ENCODE assay signal across 8 cellular contexts in genomic region chr19:2739602-2740313, GRCh38. TPM values are rescaled to one million over a fixed set of nuclear protein-coding genes. Genes with fewer than 3 reads are reported as not detected.
DNase-seq lines count a peak whose midpoint lies in the region; ATAC-seq and TF ChIP-seq lines count a peak whose summit lies in the region.

Gene SLC39A3 (minus strand): TSS chr19:2740017. CDS start chr19:2737257, 2,760 bp downstream.

- H3K4me2 ChIP-seq in PC-3 (ENCODE audit: low read length), result peak within 1 kb of the TSS; percentile 86

- DNase-seq in DMS114 treated with DMSO at 0.1 percent for 48 hours (lab: John Stamatoyannopoulos, UW; ENCODE audit: unreplicated experiment) (peak; percentile 81), PC-3 (peak; percentile 97), activated T-cell treated with anti-CD3 and anti-CD28 coated beads for 4 hours (peak; percentile 99), epithelial cell of prostate (ENCODE audit: low read depth, low spot score) (peak; percentile 87), mucosa of descending colon (peak; percentile 96 to 99 (median 98))
- peak; percentile 98 for DNase-seq in Jurkat, Clone E6-1 (ENCODE audit: low read depth, low spot score)
- DNase-seq in stimulated activated CD8-positive, alpha-beta memory T cell treated with anti-CD3 and anti-CD28 coated beads, Interleukin-4, amount 100 ng/mL, for 1 hour (ENCODE audit: low read depth in 2 of 2, low spot score in 1 of 2), result peak; percentile 93 to 98

- peak within 1 kb of the TSS; percentile 93 for H3K4me3 ChIP-seq in Jurkat, Clone E6-1 (ENCODE audit: low read length)
- H3K4me3 ChIP-seq in PC-3 (ENCODE audit: low read length) (peak within 1 kb of the TSS; percentile 88), mucosa of descending colon (peak within 1 kb of the TSS; percentile 72)

- BruUV-seq in PC-3 (replicated peaks; lab: Mats Ljungman, UMichigan), result no TSS peak

- peak within 1 kb of the TSS; percentile 77 for H3K9ac ChIP-seq in PC-3 (ENCODE audit: low read length)

- no peak within 1 kb of the TSS for H3K27ac ChIP-seq in PC-3 (ENCODE audit: low read length)
- H3K27ac ChIP-seq in epithelial cell of prostate, result no peak within 1 kb of the TSS

- no peaks in the 10 kb centered on the region for H3F3A ChIP-seq in PC-3 (ENCODE audit: low read length, unreplicated experiment)

- intact Hi-C loops in PC-3 (cut with micrococcal nuclease) (no loop called here), mucosa of descending colon (cut with DNase I, micrococcal nuclease) (no loop called here)

- H3K36me3 ChIP-seq in PC-3 (ENCODE audit: low read depth, low read length) (peaks cover 12% of the 10 kb centered on the region), mucosa of descending colon (ENCODE audit: low read depth) (no peaks in the 10 kb centered on the region)

- CTCF ChIA-PET in PC-3 (lab: Charles Lee), result interaction anchor here (0.6 kb wide), 1 partner anchor 92 kb away, joined by 4 read pairs; no protein-coding TSS in a partner anchor

- peaks cover 6% of the 10 kb centered on the region for H3K79me2 ChIP-seq in PC-3 (ENCODE audit: low read length)

- H3K9me2 ChIP-seq in PC-3 (replicated peaks; ENCODE audit: low read length), result no peaks in the 10 kb centered on the region

- POLR2A ChIA-PET in PC-3 (lab: Charles Lee; ENCODE audit: unreplicated experiment), result no interaction called here

- H3K4me1 ChIP-seq in PC-3 (ENCODE audit: insufficient read depth, low read length) (no peaks in the 10 kb centered on the region), mucosa of descending colon (ENCODE audit: low read depth) (peaks cover 13% of the 10 kb centered on the region)

- 0 out of 2 replicates have a peak, but pooled peaks cover 4% of the 10 kb centered on the region for H3K27me3 ChIP-seq in PC-3 (ENCODE audit: low read length)

- H4K20me1 ChIP-seq in PC-3 (ENCODE audit: low read length), result no peaks in the 10 kb centered on the region

- TF ChIP-seq CTCF in PC-3 (conservative IDR thresholded peaks at IDR 0.05; ENCODE audit: low read depth, low read length), result no peak
- TF ChIP-seq CTCF in mucosa of descending colon (IDR thresholded peaks at IDR 0.05), result no peak

- H2AFZ ChIP-seq in PC-3 (ENCODE audit: low read length), result peak within 1 kb of the TSS; percentile 74

- ATAC-seq in GM21576 (IDR thresholded peaks at IDR 0.05; ENCODE audit: unreplicated experiment), result peak; percentile 83
- ATAC-seq in PC-3, result peak; percentile 100
- ATAC-seq in mucosa of descending colon, result peak; percentile 100

- H3K9me3 ChIP-seq in PC-3 (ENCODE audit: low read length) (no peaks in the 10 kb centered on the region), mucosa of descending colon (no peaks in the 10 kb centered on the region)

RNA-seq across cellular contexts. Expression of gene SLC39A3, which starts in this region (rescaled TPM):
- polyA plus RNA-seq in Jurkat, Clone E6-1 (2012; ENCODE audit: insufficient read depth, insufficient read length), result 62.6 TPM
- total RNA-seq in PC-3 (2014; rRNA removed) (87.4 and 92.4 TPM in 2 replicates), mucosa of descending colon (10 to 100 TPM; 15.5 to 20.9 (median 19.2) TPM)
